Comparison of ENCODE assay signal across 8 cellular contexts in the genomic region with DNA sequence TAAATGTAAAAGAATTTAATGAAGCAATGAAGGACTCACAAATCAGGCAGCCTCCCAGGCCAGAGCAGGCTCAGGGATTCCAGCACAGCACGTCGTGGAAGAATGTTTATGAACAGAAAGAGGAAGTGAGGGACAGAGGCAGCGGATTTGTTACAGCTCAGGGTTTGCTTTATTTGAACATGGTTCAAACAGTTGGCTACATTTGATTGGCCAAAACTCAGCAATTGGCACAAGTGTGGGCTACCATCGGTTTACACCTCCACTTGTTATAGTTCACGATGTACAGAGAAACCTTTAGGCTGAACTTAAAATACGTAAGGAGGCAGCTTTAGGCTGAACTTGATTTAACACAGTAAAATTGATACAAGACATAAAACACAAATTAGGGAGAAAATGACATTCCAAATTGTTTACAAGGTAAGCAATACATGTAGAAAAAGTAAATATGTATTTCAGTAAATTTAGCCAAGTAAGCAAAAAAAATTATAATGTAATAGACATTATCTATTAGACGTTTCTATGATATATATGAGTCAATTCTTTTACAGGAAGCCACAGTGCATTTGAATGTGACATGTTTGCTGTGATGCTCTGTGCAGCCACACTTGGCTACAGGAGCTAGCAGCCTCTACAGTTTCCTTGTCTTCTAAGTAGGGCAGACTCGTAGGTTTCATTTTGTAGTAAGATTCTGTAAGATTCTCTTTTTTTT.
DNase-seq lines count a peak whose midpoint lies in the region; ATAC-seq and TF ChIP-seq lines count a peak whose summit lies in the region.

No MANE protein-coding gene starts in this region.

- H3K27me3 Mint-ChIP-seq in activated CD4-positive, alpha-beta T cell treated with anti-CD3 and anti-CD28 coated beads, Interleukin-2, amount 10 ng/mL, durations not matched to agents 24 days and 14 days, result peaks cover 2% of the 10 kb centered on the region

- 74 to 75% methylated on average over 8 of the region's 8 CpGs for WGBS in testis, 2 donors

- H3K36me3 Mint-ChIP-seq in activated CD4-positive, alpha-beta T cell treated with anti-CD3 and anti-CD28 coated beads, Interleukin-2, amount 10 ng/mL, durations not matched to agents 24 days and 14 days (ENCODE audit: low read depth), result peaks cover 10% of the 10 kb centered on the region

- H3K36me3 ChIP-seq in testis (ENCODE audit: low read depth, missing control alignments), result no peaks in the 10 kb centered on the region

- no peaks in the 10 kb centered on the region for H3K9me3 ChIP-seq in testis

- H3K4me3 ChIP-seq in testis, result no peak overlapping the region

- ATAC-seq in HG02840 (IDR thresholded peaks at IDR 0.05; ENCODE audit: low FRiP score, unreplicated experiment), result peak; percentile 74

- H3K9me3 Mint-ChIP-seq in activated CD4-positive, alpha-beta T cell treated with anti-CD3 and anti-CD28 coated beads, Interleukin-2, amount 10 ng/mL, durations not matched to agents 24 days and 14 days, result peaks cover 13% of the 10 kb centered on the region

- TF ChIP-seq CTCF in testis (IDR thresholded peaks at IDR 0.05), result no peak

- no peaks in the 10 kb centered on the region for H3K4me1 ChIP-seq in testis

- H3K27ac ChIP-seq in testis, result no peak overlapping the region

- no peak for TF ChIP-seq POLR2A in testis (IDR thresholded peaks at IDR 0.05)

- H3K4me1 Mint-ChIP-seq in activated CD4-positive, alpha-beta T cell treated with anti-CD3 and anti-CD28 coated beads, Interleukin-2, amount 10 ng/mL, durations not matched to agents 24 days and 14 days, result peaks cover 40% of the 10 kb centered on the region

- H3K27ac Mint-ChIP-seq in activated CD4-positive, alpha-beta T cell treated with anti-CD3 and anti-CD28 coated beads, Interleukin-2, amount 10 ng/mL, durations not matched to agents 24 days and 14 days, result peak overlapping the region; percentile 90

- DNase-seq in activated CD4-positive, alpha-beta T cell treated with anti-CD3 and anti-CD28 coated beads, Interleukin-2, amount 10 ng/mL, durations not matched to agents 24 days and 14 days, result peak; percentile 80
- DNase-seq in activated CD4-positive, alpha-beta T cell treated with anti-CD3 and anti-CD28 coated beads for 4 hours, result no peak
- DNase-seq in SIG-M5 (lab: John Stamatoyannopoulos, UW) (peak; percentile 26), left kidney (ENCODE audit: low read depth, low spot score) (peak; percentile 24), amniotic stem cell (lab: John Stamatoyannopoulos, UW) (no peak), testis (no peak), RKO (ENCODE audit: low spot score) (no peak)

- intact Hi-C loops in activated CD4-positive, alpha-beta T cell treated with anti-CD3 and anti-CD28 coated beads, Interleukin-2, amount 10 ng/mL, durations not matched to agents 24 days and 14 days (cut with micrococcal nuclease), result loop anchor here (10.0 kb wide), 2 partner anchors 510 to 1070 kb away; a partner anchor contains a TSS
- intact Hi-C loops in testis (cut with DNase I; ENCODE audit: low total_unique reads), result no loop called here

- peak overlapping the region; percentile 67 for H3K4me3 Mint-ChIP-seq in activated CD4-positive, alpha-beta T cell treated with anti-CD3 and anti-CD28 coated beads, Interleukin-2, amount 10 ng/mL, durations not matched to agents 24 days and 14 days

- H3K27me3 ChIP-seq in testis, result no peaks in the 10 kb centered on the region

Comparison
In these comparisons a context has a peak if more than half of its experiments do, and no peak if none do; other contexts are left out.
1. DNase-seq: peak in activated CD4-positive, alpha-beta T cell treated with anti-CD3 and anti-CD28 coated beads, Interleukin-2, amount 10 ng/mL, durations not matched to agents 24 days and 14 days (single experiment), SIG-M5 (single experiment) and left kidney (single experiment); none in activated CD4-positive, alpha-beta T cell treated with anti-CD3 and anti-CD28 coated beads for 4 hours (0 of 2), amniotic stem cell (single experiment), testis (single experiment) and RKO (single experiment).